Comparison of ENCODE assay signal across 1 cellular context in the genomic region with DNA sequence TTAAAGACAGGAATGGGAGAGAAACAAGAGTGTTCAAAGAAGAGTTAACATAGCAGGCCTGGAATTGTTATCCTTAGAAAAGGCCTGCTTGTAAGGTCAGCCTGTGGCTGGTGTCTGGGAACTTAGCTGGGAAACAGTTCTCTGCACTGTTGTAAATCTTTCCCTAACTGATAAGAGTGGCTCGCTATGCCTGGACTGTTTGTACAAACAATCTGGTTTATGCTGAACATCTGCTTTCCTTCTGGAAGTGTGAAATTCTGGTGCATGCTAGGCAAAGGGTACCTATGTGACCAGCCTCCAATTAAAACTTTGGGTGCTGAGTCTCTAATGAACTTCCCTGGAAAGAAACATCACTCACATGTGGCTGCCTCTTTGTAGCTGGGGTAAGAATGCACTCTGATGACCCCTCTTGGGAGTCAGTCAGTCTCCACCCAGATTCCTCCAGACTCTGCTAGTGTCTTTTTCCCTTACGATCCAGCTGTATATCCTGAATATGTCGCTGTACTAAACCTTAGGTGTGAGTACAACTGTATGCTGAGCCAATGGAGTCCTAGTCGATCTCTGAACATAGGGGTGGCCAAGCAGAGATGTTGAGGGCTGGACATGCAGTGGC.
TF ChIP-seq lines count a peak whose summit lies in the region.

No MANE protein-coding gene starts in this region.

TF ChIP-seq in A549, 52 proteins besides CTCF, POLR2A, EP300 and RAD21 (continued from another document):
- TF ChIP-seq REST (IDR thresholded peaks at IDR 0.05) (no peak), GATA3 (IDR thresholded peaks at IDR 0.05; ENCODE audit: borderline replicate concordance) (no peak)
